Comparison of ENCODE assay signal across 24 cellular contexts in genomic region chr22:45833613-45834012, GRCh38.
"Had no signal": no experiment of that assay in that cellular context is flagged by ENCODE, and none has a peak within 500 bp of the region (broad histone marks: within the 10 kb centered on the region; RNA-seq: fewer than 3 reads in every experiment).

No MANE protein-coding gene starts in this region.

- H3K27ac ChIP-seq: cardiac muscle cell, SK-N-MC had no signal

- FAIRE-seq: astrocyte, RCC 7860, TTC549 had no signal

- H3K36me3 ChIP-seq: cardiac muscle cell had no signal

- H3K4me1 Mint-ChIP-seq: T-cell had no signal

- H3K27me3 ChIP-seq: cardiac muscle cell had no signal

- H3K9me3 Mint-ChIP-seq: activated CD4-positive, alpha-beta memory T cell treated with anti-CD3 and anti-CD28 coated beads for 36 hours; activated CD4-positive, alpha-beta T cell treated with anti-CD3 and anti-CD28 coated beads, Interleukin-2, amount 10 ng/mL, durations not matched to agents 7 days and 5 days; activated T-cell treated with anti-CD3 and anti-CD28 coated beads, Interleukin-2, amount 50 U/mL, for 4 hours; T-cell had no signal

- H3K4me3 Mint-ChIP-seq: activated B cell treated with CpG ODN at 0.5 μM for 24 hours; activated CD4-positive, alpha-beta memory T cell treated with anti-CD3 and anti-CD28 coated beads for 36 hours; activated CD4-positive, alpha-beta T cell treated with anti-CD3 and anti-CD28 coated beads, Interleukin-2, amount 10 ng/mL, durations not matched to agents 7 days and 5 days; activated naive CD8-positive, alpha-beta T cell; activated T-cell treated with anti-CD3 and anti-CD28 coated beads, Interleukin-2, amount 50 U/mL, for 4 hours; brain; T-cell had no signal

- H3K27ac Mint-ChIP-seq: activated B cell treated with CpG ODN at 0.5 μM for 24 hours; activated CD4-positive, alpha-beta memory T cell treated with anti-CD3 and anti-CD28 coated beads for 36 hours; activated CD4-positive, alpha-beta T cell treated with anti-CD3 and anti-CD28 coated beads, Interleukin-2, amount 10 ng/mL, durations not matched to agents 7 days and 5 days; activated naive CD8-positive, alpha-beta T cell; T-cell had no signal

- DNase-seq: activated B cell treated with CpG ODN at 0.5 μM for 24 hours; activated CD4-positive, alpha-beta memory T cell treated with anti-CD3 and anti-CD28 coated beads for 36 hours; activated CD4-positive, alpha-beta T cell treated with anti-CD3 and anti-CD28 coated beads, Interleukin-2, amount 10 ng/mL, durations not matched to agents 7 days and 5 days; activated CD8-positive, alpha-beta memory T cell treated with anti-CD3 and anti-CD28 coated beads for 24 hours; activated effector memory CD4-positive, alpha-beta T cell treated with anti-CD3 and anti-CD28 coated beads, Interleukin-2, amount 50 U/mL, for 16 hours; activated naive CD4-positive, alpha-beta T cell treated with Interleukin-2 at 50 U/mL for 16 hours; activated T-cell treated with anti-CD3 and anti-CD28 coated beads, Interleukin-2, amount 50 U/mL, for 4 hours; amygdala; NCI-H1930; NCI-H2107; NCI-H69; NK-92 treated with Interleukin-12 subunit alpha and Interleukin-12 subunit beta, amount 100 ng/mL, for 24 hours; PC-3; SIG-M5; T-cell; T-helper 2 cell; T1000 had no signal

- H3K27me3 Mint-ChIP-seq: activated B cell treated with CpG ODN at 0.5 μM for 24 hours; activated CD4-positive, alpha-beta memory T cell treated with anti-CD3 and anti-CD28 coated beads for 36 hours; activated CD4-positive, alpha-beta T cell treated with anti-CD3 and anti-CD28 coated beads, Interleukin-2, amount 10 ng/mL, durations not matched to agents 7 days and 5 days; activated naive CD8-positive, alpha-beta T cell; brain; T-cell had no signal

- H3K4me3 ChIP-seq: cardiac muscle cell, SK-N-MC had no signal

- ATAC-seq: activated T-cell treated with anti-CD3 and anti-CD28 coated beads, Interleukin-2, amount 50 U/mL, for 4 hours; PC-3; T-cell had no signal
